8 cellular contexts compared by ENCODE assay signal in genomic region chr12:125683748-125684381, GRCh38.
DNase-seq lines count a peak whose midpoint lies in the region; ATAC-seq and TF ChIP-seq lines count a peak whose summit lies in the region.

No MANE protein-coding gene starts in this region.

- TF ChIP-seq CTCF in SU-DHL-6 (IDR thresholded peaks at IDR 0.05; ENCODE audit: insufficient read depth, low read length, poor library complexity, severe bottlenecking) (peak; percentile 89), liver (IDR thresholded peaks at IDR 0.05; ENCODE audit: low read depth, low read length, missing input control) (peak; percentile 92)

- no peaks in the 10 kb centered on the region for H3F3A ChIP-seq in SU-DHL-6 (ENCODE audit: insufficient read depth)

- peak; percentile 84 to 96 for TF ChIP-seq RAD21 in liver (IDR thresholded peaks at IDR 0.05)

- H3K9me3 Mint-ChIP-seq in activated CD4-positive, alpha-beta T cell treated with anti-CD3 and anti-CD28 coated beads, Interleukin-2, amount 10 ng/mL, durations not matched to agents 24 days and 14 days = no peaks in the 10 kb centered on the region

- H3K4me1 Mint-ChIP-seq in activated CD4-positive, alpha-beta T cell treated with anti-CD3 and anti-CD28 coated beads, Interleukin-2, amount 10 ng/mL, durations not matched to agents 24 days and 14 days = no peaks in the 10 kb centered on the region

- ATAC-seq in HG02798 (IDR thresholded peaks at IDR 0.05; ENCODE audit: poor library complexity, unreplicated experiment) (peak; percentile 58), GM21825 (IDR thresholded peaks at IDR 0.05; ENCODE audit: unreplicated experiment) (no peak), HG03378 (IDR thresholded peaks at IDR 0.05; ENCODE audit: unreplicated experiment) (no peak)

- 11% methylated on average over 30 of the region's 30 CpGs for WGBS in liver

- H3K9ac ChIP-seq in SU-DHL-6 (ENCODE audit: low read length) (no peak overlapping the region), liver (ENCODE audit: low read depth in 1 of 2, low read length in 2 of 2) (no peak overlapping the region)

- no peak overlapping the region for H3K4me3 Mint-ChIP-seq in activated CD4-positive, alpha-beta T cell treated with anti-CD3 and anti-CD28 coated beads, Interleukin-2, amount 10 ng/mL, durations not matched to agents 24 days and 14 days

- peak; percentile 80 for DNase-seq in activated CD4-positive, alpha-beta T cell treated with anti-CD3 and anti-CD28 coated beads, Interleukin-2, amount 10 ng/mL, durations not matched to agents 24 days and 14 days
- DNase-seq in activated CD4-positive, alpha-beta T cell treated with anti-CD3 and anti-CD28 coated beads, Interleukin-2, amount 50 U/mL, for 4 hours = no peak
- DNase-seq in HPDE6-E6E7 (ENCODE audit: extremely low spot score) = no peak

- H3K27ac ChIP-seq in SU-DHL-6 (ENCODE audit: low read depth, low read length) = no peak overlapping the region
- no peak overlapping the region for H3K27ac ChIP-seq in liver (ENCODE audit: low read depth in 1 of 2, low read length in 2 of 2)

- H3K36me3 ChIP-seq in SU-DHL-6 (ENCODE audit: low read length) (no peaks in the 10 kb centered on the region), liver (ENCODE audit: control insufficient read depth in 4 of 4, insufficient read depth in 3 of 4, low read depth in 1 of 4, low read length in 3 of 4) (no peaks in the 10 kb centered on the region)

- no peaks in the 10 kb centered on the region for H4K20me1 ChIP-seq in SU-DHL-6 (ENCODE audit: low read depth, low read length)

- no peaks in the 10 kb centered on the region for H3K9me2 ChIP-seq in SU-DHL-6 (replicated peaks; ENCODE audit: insufficient read depth, low read length)

- H3K4me1 ChIP-seq in liver (ENCODE audit: control insufficient read depth in 4 of 4, insufficient read depth in 4 of 4, low read length in 3 of 4) = no peaks in the 10 kb centered on the region

- H3K27ac Mint-ChIP-seq in activated CD4-positive, alpha-beta T cell treated with anti-CD3 and anti-CD28 coated beads, Interleukin-2, amount 10 ng/mL, durations not matched to agents 24 days and 14 days = no peak overlapping the region

- no peaks in the 10 kb centered on the region for H3K36me3 Mint-ChIP-seq in activated CD4-positive, alpha-beta T cell treated with anti-CD3 and anti-CD28 coated beads, Interleukin-2, amount 10 ng/mL, durations not matched to agents 24 days and 14 days (ENCODE audit: low read depth)

- no peaks in the 10 kb centered on the region for H3K79me2 ChIP-seq in SU-DHL-6 (ENCODE audit: insufficient read depth, low read length)

- no peak overlapping the region for H2AFZ ChIP-seq in SU-DHL-6 (ENCODE audit: low read depth, low read length, severe bottlenecking)

- H3K27me3 Mint-ChIP-seq in activated CD4-positive, alpha-beta T cell treated with anti-CD3 and anti-CD28 coated beads, Interleukin-2, amount 10 ng/mL, durations not matched to agents 24 days and 14 days = no peaks in the 10 kb centered on the region

- no peaks in the 10 kb centered on the region for H3K9me3 ChIP-seq in SU-DHL-6 (ENCODE audit: insufficient read depth, low read length)
- H3K9me3 ChIP-seq in liver (ENCODE audit: control insufficient read depth in 4 of 4, low read length in 3 of 4) = no peaks in the 10 kb centered on the region

- no peak overlapping the region for H3K4me3 ChIP-seq in SU-DHL-6 (ENCODE audit: insufficient read depth, low read length, poor library complexity, severe bottlenecking)
- no peak overlapping the region for H3K4me3 ChIP-seq in liver (ENCODE audit: low read depth in 1 of 3, low read length in 3 of 3)

- intact Hi-C loops in activated CD4-positive, alpha-beta T cell treated with anti-CD3 and anti-CD28 coated beads, Interleukin-2, amount 10 ng/mL, durations not matched to agents 24 days and 14 days (cut with micrococcal nuclease) = no loop called here

- no peak overlapping the region for H3K4me2 ChIP-seq in SU-DHL-6 (ENCODE audit: low read depth, low read length, poor library complexity, severe bottlenecking)

- H3K27me3 ChIP-seq in SU-DHL-6 (ENCODE audit: low read length) = no peaks in the 10 kb centered on the region
- H3K27me3 ChIP-seq in liver (ENCODE audit: control insufficient read depth in 4 of 4, insufficient read depth in 4 of 4, low read length in 3 of 4) = peaks cover 0 to 6% (median under 1%) of the 10 kb centered on the region in 4 donors

TF ChIP-seq in liver, 16 proteins besides CTCF, POLR2A, EP300 and RAD21:
- TF ChIP-seq FOXA1 (IDR thresholded peaks at IDR 0.05) (no peak), SP1 (IDR thresholded peaks at IDR 0.05) (no peak), HNF4G (IDR thresholded peaks at IDR 0.05) (no peak), RXRA (IDR thresholded peaks at IDR 0.05) (no peak), ZBTB33 (IDR thresholded peaks at IDR 0.05) (no peak), FOXA2 (IDR thresholded peaks at IDR 0.05) (no peak), JUND (IDR thresholded peaks at IDR 0.05) (no peak), NR2F2 (IDR thresholded peaks at IDR 0.05) (no peak), MAX (IDR thresholded peaks at IDR 0.05) (no peak), EGR1 (IDR thresholded peaks at IDR 0.05; ENCODE audit: low read depth in 2 of 2) (no peak), ATF3 (IDR thresholded peaks at IDR 0.05) (no peak), HNF4A (conservative IDR thresholded peaks at IDR 0.05) (no peak), YY1 (IDR thresholded peaks at IDR 0.05) (no peak), REST (IDR thresholded peaks at IDR 0.05) (no peak), GABPA (IDR thresholded peaks at IDR 0.05 in 1 of 2, conservative IDR thresholded peaks at IDR 0.05 in 1 of 2) (no peak), TAF1 (conservative IDR thresholded peaks at IDR 0.05) (no peak)
